In genomic region chr9:115164511-115164974, GRCh38 we compare ENCODE assay signal across 1 cellular context.
TF ChIP-seq lines count a peak whose summit lies in the region.

No MANE protein-coding gene starts in this region.

TF ChIP-seq in H1, 55 proteins besides CTCF, POLR2A, EP300 and RAD21 (continued from another document):
- no peak for TF ChIP-seq USF2 (IDR thresholded peaks at IDR 0.05; ENCODE audit: low read length)
- TF ChIP-seq JUND (IDR thresholded peaks at IDR 0.05; ENCODE audit: low read length): peak; percentile 72; the same call in 1 of the 2 replicates
- TF ChIP-seq SIRT6 (IDR thresholded peaks at IDR 0.05; ENCODE audit: low read length): no peak
